Comparison of ENCODE assay signal across 8 cellular contexts in the genomic region with DNA sequence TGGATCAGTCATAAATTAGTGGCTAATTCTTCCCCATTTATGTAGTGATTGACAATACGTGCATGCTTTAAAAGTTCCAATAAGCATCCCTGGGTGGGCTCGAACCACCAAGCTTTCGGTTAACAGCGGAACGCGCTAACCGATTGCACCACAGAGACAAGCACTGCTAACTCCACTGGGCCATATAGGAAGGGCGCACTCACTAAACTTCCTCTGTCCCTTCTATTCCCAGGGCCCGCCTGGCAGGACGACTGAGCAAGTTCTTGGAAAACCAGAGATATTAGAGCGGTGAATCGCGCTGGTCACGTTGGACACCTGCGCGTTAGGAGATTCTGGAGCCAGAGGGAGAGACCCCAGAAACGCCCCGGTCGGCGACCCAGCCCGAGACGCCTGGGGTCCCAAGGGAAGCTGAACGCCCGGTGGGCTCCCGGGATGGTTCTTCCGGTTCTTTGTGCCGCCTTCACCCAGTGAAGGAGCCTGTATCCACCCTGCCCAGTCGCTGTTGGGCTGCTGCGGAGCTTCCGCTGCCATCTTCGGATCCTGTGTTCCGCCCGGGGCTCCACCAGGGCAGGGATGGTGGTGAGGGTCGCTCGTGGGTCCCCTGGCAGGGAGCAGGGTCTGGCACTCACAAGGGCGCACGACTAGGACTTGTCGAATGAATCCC.
DNase-seq lines count a peak whose midpoint lies in the region; ATAC-seq and TF ChIP-seq lines count a peak whose summit lies in the region.
"Not testable (repeated sequence)": the region's sequence is repeated elsewhere in the genome, so short reads cannot be mapped to it uniquely, and the experiment has no call there.

No MANE protein-coding gene starts in this region.

- H3K27ac ChIP-seq in foreskin keratinocyte, result not testable (repeated sequence)

- not testable (repeated sequence) for H3K27me3 Mint-ChIP-seq in WTC11 (ENCODE audit: low read depth); endothelial cell (ENCODE audit: unreplicated experiment); type B pancreatic cell

- H3K27ac Mint-ChIP-seq in WTC11; endothelial cell (ENCODE audit: unreplicated experiment); type B pancreatic cell: not testable (repeated sequence)

- POLR2A ChIA-PET in WTC11 (lab: Charles Lee), result not testable (repeated sequence)

- not testable (repeated sequence) for TF ChIP-seq CTCF in WTC11 (IDR thresholded peaks at IDR 0.05); astrocyte of the spinal cord (IDR thresholded peaks at IDR 0.05; ENCODE audit: low read depth, low read length); endothelial cell (IDR thresholded peaks at IDR 0.05; ENCODE audit: unreplicated experiment); foreskin keratinocyte (conservative IDR thresholded peaks at IDR 0.05); omental fat pad (IDR thresholded peaks at IDR 0.05); type B pancreatic cell (conservative IDR thresholded peaks at IDR 0.05)

- CTCF ChIA-PET in WTC11 (lab: Charles Lee), result not testable (repeated sequence)

- intact Hi-C loops in left colon (cut with DNase I, micrococcal nuclease), result not testable (repeated sequence)

- in situ Hi-C loops in astrocyte of the spinal cord (cut with HindIII; ENCODE audit: low sequenced_read_pairs), result not testable (repeated sequence)

- H3K4me3 Mint-ChIP-seq in WTC11 (peak overlapping the region; percentile 73), endothelial cell (ENCODE audit: unreplicated experiment) (peak overlapping the region; percentile 87), type B pancreatic cell (peak overlapping the region; percentile 41)

- peak; percentile 40 for DNase-seq in ELF-1 (ENCODE audit: low read depth, low spot score)
- peak; percentile 16 for DNase-seq in WTC11 (ENCODE audit: low spot score)
- not testable (repeated sequence) for DNase-seq in astrocyte of the spinal cord (ENCODE audit: low read depth, low spot score); endothelial cell (ENCODE audit: low spot score); foreskin keratinocyte; left colon; omental fat pad (ENCODE audit: low spot score); type B pancreatic cell (ENCODE audit: extremely low spot score, unreplicated experiment)

- not testable (repeated sequence) for H3K27me3 ChIP-seq in foreskin keratinocyte

- H3K36me3 Mint-ChIP-seq in WTC11; endothelial cell (ENCODE audit: low read depth, unreplicated experiment); type B pancreatic cell: not testable (repeated sequence)

- peak overlapping the region; percentile 22 for H3K4me3 ChIP-seq in astrocyte of the spinal cord (ENCODE audit: low read depth, low read length)

- ATAC-seq in WTC11 (peak; percentile 71), foreskin keratinocyte (peak; percentile 32), left colon (peak; percentile 54), omental fat pad (ENCODE audit: low FRiP score) (peak; percentile 37)

- H3K9me3 Mint-ChIP-seq in WTC11; endothelial cell (ENCODE audit: unreplicated experiment); type B pancreatic cell: not testable (repeated sequence)

- peaks cover 33% of the 10 kb centered on the region for H3K4me1 Mint-ChIP-seq in WTC11
- not testable (repeated sequence) for H3K4me1 Mint-ChIP-seq in endothelial cell (ENCODE audit: unreplicated experiment); type B pancreatic cell (ENCODE audit: unreplicated experiment)

- not testable (repeated sequence) for H3K4me1 ChIP-seq in foreskin keratinocyte
